In genomic region chr3:87732294-87732693, GRCh38 we compare ENCODE assay signal across 17 cellular contexts.
DNase-seq lines count a peak whose midpoint lies in the region; TF ChIP-seq lines count a peak whose summit lies in the region.
"Had no signal": no experiment of that assay in that cellular context is flagged by ENCODE, and none has a peak within 500 bp of the region (broad histone marks: within the 10 kb centered on the region; RNA-seq: fewer than 3 reads in every experiment).

No MANE protein-coding gene starts in this region.

- peak overlapping the region; percentile 5 for H3K4me3 ChIP-seq in neural cell (ENCODE audit: low read length)

- H3K27ac Mint-ChIP-seq in Calu3 (ENCODE audit: unreplicated experiment) (peak overlapping the region; percentile 69), endothelial cell (ENCODE audit: unreplicated experiment) (peak overlapping the region; percentile 79)
- H3K27ac Mint-ChIP-seq: CD4-positive, CD25-positive, alpha-beta regulatory T cell; CD8-positive, alpha-beta memory T cell; HFFc6; IgD-negative memory B cell had no signal

- CTCF ChIA-PET in Calu3 (lab: Charles Lee) = no interaction called here

- peak overlapping the region; percentile 33 for H3K4me2 ChIP-seq in neural cell (ENCODE audit: low read length)

- H3K9ac ChIP-seq in neural cell (ENCODE audit: low read length) = no peak overlapping the region

- H2AFZ ChIP-seq in neural cell (ENCODE audit: low read depth, low read length) = no peak overlapping the region

- H3K27me3 ChIP-seq in neural cell (ENCODE audit: insufficient read depth, low read depth, low read length) = no peaks in the 10 kb centered on the region
- H3K27me3 ChIP-seq: BE2C had no signal

- TF ChIP-seq EP300 in neural cell (conservative IDR thresholded peaks at IDR 0.05; ENCODE audit: poor library complexity, severe bottlenecking) = peak; percentile 86

- no peaks in the 10 kb centered on the region for H3K9me3 ChIP-seq in neural cell (ENCODE audit: low read length)
- H3K9me3 ChIP-seq: BE2C had no signal

- intact Hi-C loops in Calu3 (cut with micrococcal nuclease; ENCODE audit: unreplicated experiment) = loop anchor here (5.0 kb wide), 2 partner anchors 265 to 380 kb away; no protein-coding TSS in a partner anchor

- DNase-seq in Calu3 (no peak), NCI-H146 treated with DMSO at 0.1 percent for 48 hours (lab: John Stamatoyannopoulos, UW; ENCODE audit: unreplicated experiment) (peak; percentile 4), endothelial cell (ENCODE audit: low spot score) (no peak), NCI-H1092 treated with DMSO at 0.1 percent for 48 hours (lab: John Stamatoyannopoulos, UW) (no peak), NCI-H1436 treated with DMSO at 0.1 percent for 48 hours (lab: John Stamatoyannopoulos, UW) (no peak)
- no peak for DNase-seq in stimulated activated CD4-positive, alpha-beta T cell treated with anti-CD3 and anti-CD28 coated beads, Interleukin-2, amount 100 ng/mL, for 24 hours
- DNase-seq: ACHN; BE2C; C1 segment of cervical spinal cord; CD4-positive, CD25-positive, alpha-beta regulatory T cell; CD8-positive, alpha-beta memory T cell; COR-L47; GOT3; H7; HFFc6 had no signal

- no peaks in the 10 kb centered on the region for H4K20me1 ChIP-seq in neural cell (ENCODE audit: insufficient read depth)

- H3F3A ChIP-seq in neural cell (ENCODE audit: insufficient read depth, low read length, poor library complexity, severe bottlenecking) = no peaks in the 10 kb centered on the region

- no peak for TF ChIP-seq CTCF in Calu3 (IDR thresholded peaks at IDR 0.05; ENCODE audit: unreplicated experiment)
- no peak for TF ChIP-seq CTCF in endothelial cell (IDR thresholded peaks at IDR 0.05; ENCODE audit: unreplicated experiment)
- TF ChIP-seq CTCF in neural cell (IDR thresholded peaks at IDR 0.05; ENCODE audit: poor library complexity, severe bottlenecking) = no peak

- no peaks in the 10 kb centered on the region for H3K79me2 ChIP-seq in neural cell (replicated peaks; ENCODE audit: insufficient read depth, low read length)

- H3K36me3 Mint-ChIP-seq in Calu3 (ENCODE audit: insufficient read depth, unreplicated experiment) = peaks cover 6% of the 10 kb centered on the region
- H3K36me3 Mint-ChIP-seq in endothelial cell (ENCODE audit: low read depth, unreplicated experiment) = peaks cover 3% of the 10 kb centered on the region
- H3K36me3 Mint-ChIP-seq: CD4-positive, CD25-positive, alpha-beta regulatory T cell; CD8-positive, alpha-beta memory T cell; IgD-negative memory B cell had no signal

- no peak for TF ChIP-seq RAD21 in neural cell (conservative IDR thresholded peaks at IDR 0.05)

- no peaks in the 10 kb centered on the region for H3K36me3 ChIP-seq in neural cell (ENCODE audit: insufficient read depth, low read length)
- H3K36me3 ChIP-seq: BE2C had no signal

- H3K9me3 Mint-ChIP-seq in Calu3 (ENCODE audit: low read depth, unreplicated experiment) (no peaks in the 10 kb centered on the region), endothelial cell (ENCODE audit: unreplicated experiment) (no peaks in the 10 kb centered on the region)
- H3K9me3 Mint-ChIP-seq: CD4-positive, CD25-positive, alpha-beta regulatory T cell; HFFc6; IgD-negative memory B cell had no signal

- H3K4me3 Mint-ChIP-seq in Calu3 (ENCODE audit: low read depth, unreplicated experiment) (no peak overlapping the region), endothelial cell (ENCODE audit: unreplicated experiment) (no peak overlapping the region)
- H3K4me3 Mint-ChIP-seq: CD4-positive, CD25-positive, alpha-beta regulatory T cell; CD8-positive, alpha-beta memory T cell; HFFc6; IgD-negative memory B cell had no signal

- peak overlapping the region; percentile 52 for H3K27ac ChIP-seq in neural cell (ENCODE audit: low read length)

- no peaks in the 10 kb centered on the region for H3K9me2 ChIP-seq in neural cell (ENCODE audit: insufficient read depth, low read length)

- H3K4me1 Mint-ChIP-seq in Calu3 (ENCODE audit: low read depth, unreplicated experiment) = peaks cover 12% of the 10 kb centered on the region
- H3K4me1 Mint-ChIP-seq in endothelial cell (ENCODE audit: unreplicated experiment) = no peaks in the 10 kb centered on the region
- H3K4me1 Mint-ChIP-seq: CD4-positive, CD25-positive, alpha-beta regulatory T cell; CD8-positive, alpha-beta memory T cell; IgD-negative memory B cell had no signal

- BruUV-seq in Calu3 (replicated peaks; lab: Mats Ljungman, UMichigan) = no TSS peak

- H3K27me3 Mint-ChIP-seq in Calu3 (ENCODE audit: unreplicated experiment) = no peaks in the 10 kb centered on the region
- no peaks in the 10 kb centered on the region for H3K27me3 Mint-ChIP-seq in endothelial cell (ENCODE audit: unreplicated experiment)
- H3K27me3 Mint-ChIP-seq: CD4-positive, CD25-positive, alpha-beta regulatory T cell; IgD-negative memory B cell had no signal

TF ChIP-seq in neural cell, 6 proteins besides CTCF, POLR2A, EP300 and RAD21:
- no peak for TF ChIP-seq TAF1 (IDR thresholded peaks at IDR 0.05; ENCODE audit: low read depth)
- TF ChIP-seq, protein P1, sequence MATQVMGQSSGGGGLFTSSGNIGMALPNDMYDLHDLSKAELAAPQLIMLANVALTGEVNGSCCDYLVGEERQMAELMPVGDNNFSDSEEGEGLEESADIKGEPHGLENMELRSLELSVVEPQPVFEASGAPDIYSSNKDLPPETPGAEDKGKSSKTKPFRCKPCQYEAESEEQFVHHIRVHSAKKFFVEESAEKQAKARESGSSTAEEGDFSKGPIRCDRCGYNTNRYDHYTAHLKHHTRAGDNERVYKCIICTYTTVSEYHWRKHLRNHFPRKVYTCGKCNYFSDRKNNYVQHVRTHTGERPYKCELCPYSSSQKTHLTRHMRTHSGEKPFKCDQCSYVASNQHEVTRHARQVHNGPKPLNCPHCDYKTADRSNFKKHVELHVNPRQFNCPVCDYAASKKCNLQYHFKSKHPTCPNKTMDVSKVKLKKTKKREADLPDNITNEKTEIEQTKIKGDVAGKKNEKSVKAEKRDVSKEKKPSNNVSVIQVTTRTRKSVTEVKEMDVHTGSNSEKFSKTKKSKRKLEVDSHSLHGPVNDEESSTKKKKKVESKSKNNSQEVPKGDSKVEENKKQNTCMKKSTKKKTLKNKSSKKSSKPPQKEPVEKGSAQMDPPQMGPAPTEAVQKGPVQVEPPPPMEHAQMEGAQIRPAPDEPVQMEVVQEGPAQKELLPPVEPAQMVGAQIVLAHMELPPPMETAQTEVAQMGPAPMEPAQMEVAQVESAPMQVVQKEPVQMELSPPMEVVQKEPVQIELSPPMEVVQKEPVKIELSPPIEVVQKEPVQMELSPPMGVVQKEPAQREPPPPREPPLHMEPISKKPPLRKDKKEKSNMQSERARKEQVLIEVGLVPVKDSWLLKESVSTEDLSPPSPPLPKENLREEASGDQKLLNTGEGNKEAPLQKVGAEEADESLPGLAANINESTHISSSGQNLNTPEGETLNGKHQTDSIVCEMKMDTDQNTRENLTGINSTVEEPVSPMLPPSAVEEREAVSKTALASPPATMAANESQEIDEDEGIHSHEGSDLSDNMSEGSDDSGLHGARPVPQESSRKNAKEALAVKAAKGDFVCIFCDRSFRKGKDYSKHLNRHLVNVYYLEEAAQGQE (IDR thresholded peaks at IDR 0.05; ENCODE audit: borderline replicate concordance) = peak; percentile 95
- TF ChIP-seq POLR2AphosphoS5 (IDR thresholded peaks at IDR 0.05) = peak; percentile 59
- no peak for TF ChIP-seq MXI1 (conservative IDR thresholded peaks at IDR 0.05; ENCODE audit: poor library complexity, severe bottlenecking)
- no peak for TF ChIP-seq SMC3 (conservative IDR thresholded peaks at IDR 0.05; ENCODE audit: poor library complexity)
- no peak for TF ChIP-seq EZH2 (IDR thresholded peaks at IDR 0.05; ENCODE audit: borderline replicate concordance, insufficient read depth, low read length, poor library complexity, severe bottlenecking)
